In genomic region chr1:248686815-248687214, GRCh38 we compare ENCODE assay signal across 8 cellular contexts. TPM values are rescaled to one million over a fixed set of nuclear protein-coding genes. Genes with fewer than 3 reads are reported as not detected.
A peak's percentile ranks its signal among the peaks of the same experiment; 100 is the strongest.
DNase-seq lines count a peak whose midpoint lies in the region; ATAC-seq, FAIRE-seq and TF ChIP-seq lines count a peak whose summit lies in the region.

No MANE protein-coding gene starts in this region.

- 47% methylated on average over 3 of the region's 3 CpGs for WGBS in esophagus muscularis mucosa

- no peak for FAIRE-seq in urothelium cell line (lab: Jason Lieb, UNC)

- TF ChIP-seq EP300 in esophagus muscularis mucosa (IDR thresholded peaks at IDR 0.05), result no peak

- DNase-seq in DMS53 (lab: John Stamatoyannopoulos, UW) (peak; percentile 73), esophagus muscularis mucosa (ENCODE audit: extremely low spot score) (no peak), posterior cingulate gyrus (no peak), urothelium cell line (ENCODE audit: low spot score) (no peak), mesenteric fat pad (ENCODE audit: low spot score) (no peak)

- no peaks in the 10 kb centered on the region for H3K36me3 ChIP-seq in esophagus muscularis mucosa

- H3K27ac ChIP-seq in VCaP (no peak overlapping the region), esophagus muscularis mucosa (replicated peaks in 1 of 4) (no peak overlapping the region)

- H3K4me1 ChIP-seq in esophagus muscularis mucosa, result no peaks in the 10 kb centered on the region

- peak; percentile 60 for TF ChIP-seq CTCF in VCaP (conservative IDR thresholded peaks at IDR 0.05)
- TF ChIP-seq CTCF in esophagus muscularis mucosa (IDR thresholded peaks at IDR 0.05), result no peak

- intact Hi-C loops in esophagus muscularis mucosa (cut with DNase I) (no loop called here), posterior cingulate gyrus (cut with DNase I) (no loop called here)

- peaks cover 0 to 11% (median 0%) of the 10 kb centered on the region in 4 donors for H3K27me3 ChIP-seq in esophagus muscularis mucosa

- no peak overlapping the region for H3K4me3 ChIP-seq in esophagus muscularis mucosa

- no peak for TF ChIP-seq POLR2A in esophagus muscularis mucosa (IDR thresholded peaks at IDR 0.05; ENCODE audit: low read depth)

- ATAC-seq in GM19025 (IDR thresholded peaks at IDR 0.05; ENCODE audit: low read depth, unreplicated experiment) (peak; percentile 49), HG03066 (IDR thresholded peaks at IDR 0.05; ENCODE audit: low read depth, unreplicated experiment) (peak; percentile 88)

- peaks cover 0 to 4% (median 0%) of the 10 kb centered on the region in 4 donors for H3K9me3 ChIP-seq in esophagus muscularis mucosa

RNA-seq across cellular contexts. Expression of gene OR14I1, which starts 15.8 kb away (rescaled TPM):
- total RNA-seq in esophagus muscularis mucosa (not detected), mesenteric fat pad (not detected)

RNA-seq across cellular contexts. Expression of gene OR2T27, which starts 31.5 kb away (rescaled TPM):
- total RNA-seq in esophagus muscularis mucosa, result not detected
- total RNA-seq in mesenteric fat pad, result not detected

RNA-seq across cellular contexts. Expression of gene OR2T35, which starts 41.7 kb away (rescaled TPM):
- total RNA-seq in esophagus muscularis mucosa (not detected), mesenteric fat pad (not detected)

RNA-seq across cellular contexts. Expression of gene OR2T11, which starts 51.9 kb away (rescaled TPM):
- total RNA-seq in esophagus muscularis mucosa (not detected), mesenteric fat pad (not detected)
